21 cellular contexts compared by ENCODE assay signal in the genomic region with DNA sequence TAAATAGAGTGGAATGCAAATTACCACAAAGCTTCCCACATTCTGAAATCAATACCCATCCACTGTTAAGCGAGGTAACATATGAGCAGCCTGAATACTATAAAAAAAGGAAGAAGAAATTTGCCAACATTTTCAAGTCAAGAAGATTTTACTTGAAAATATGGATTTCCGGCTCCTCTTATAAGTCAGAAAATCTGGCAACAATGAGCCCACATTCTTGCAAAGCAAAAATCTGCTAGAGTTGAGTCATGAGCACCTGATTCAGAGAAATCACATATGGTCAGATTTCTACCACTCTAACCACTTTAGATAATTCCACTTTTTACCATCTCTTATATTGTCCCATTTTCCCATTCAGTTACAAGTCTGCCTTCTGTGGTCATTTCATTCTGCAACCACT.
A peak's percentile ranks its signal among the peaks of the same experiment; 100 is the strongest.
DNase-seq lines count a peak whose midpoint lies in the region; ATAC-seq, FAIRE-seq and TF ChIP-seq lines count a peak whose summit lies in the region.
"Had no signal": no experiment of that assay in that cellular context is flagged by ENCODE, and none has a peak within 500 bp of the region (broad histone marks: within the 10 kb centered on the region; RNA-seq: fewer than 3 reads in every experiment).

No MANE protein-coding gene starts in this region.

- no peak overlapping the region for H3K4me3 Mint-ChIP-seq in glutamatergic neuron (ENCODE audit: unreplicated experiment)
- H3K4me3 Mint-ChIP-seq: CD8-positive, alpha-beta T cell had no signal

- DNase-seq in DMS 273 (lab: John Stamatoyannopoulos, UW; ENCODE audit: unreplicated experiment) = peak; percentile 29
- DNase-seq in DMS 273 treated with DMSO at 0.1 percent for 48 hours (lab: John Stamatoyannopoulos, UW) = no peak
- peak; percentile 2 to 9 for DNase-seq in cardiac fibroblast (ENCODE audit: low read depth in 2 of 2)
- DNase-seq in glutamatergic neuron = no peak
- peak; percentile 71 for DNase-seq in superior temporal gyrus (ENCODE audit: extremely low spot score)
- no peak for DNase-seq in SIG-M5 (lab: John Stamatoyannopoulos, UW)
- DNase-seq in urothelium cell line (ENCODE audit: low spot score) = no peak
- DNase-seq: 8988T; AML-193; C1 segment of cervical spinal cord; CD8-positive, alpha-beta T cell; KBM-7; NCI-H1092; NCI-H1436; NCI-H187 treated with DMSO at 0.1 percent for 48 hours; NCI-H2107 had no signal

- peaks cover 34% of the 10 kb centered on the region for H3K4me1 Mint-ChIP-seq in glutamatergic neuron (ENCODE audit: low read depth, unreplicated experiment)

- no peak for FAIRE-seq in urothelium cell line (lab: Jason Lieb, UNC)
- FAIRE-seq: GM19239, H54 had no signal

- no peak overlapping the region for H3K4me3 ChIP-seq in cardiac fibroblast (replicated peaks in 1 of 2; ENCODE audit: low read depth in 2 of 2, low read length in 2 of 2)
- H3K4me3 ChIP-seq: SJCRH30 had no signal

- peaks cover 2% of the 10 kb centered on the region for H3K27me3 Mint-ChIP-seq in glutamatergic neuron (ENCODE audit: unreplicated experiment)

- H3K27ac Mint-ChIP-seq in glutamatergic neuron (ENCODE audit: unreplicated experiment) = peak overlapping the region; percentile 79
- H3K27ac Mint-ChIP-seq: CD8-positive, alpha-beta T cell had no signal

- H3K9me3 Mint-ChIP-seq in glutamatergic neuron (ENCODE audit: unreplicated experiment) = peaks cover 5% of the 10 kb centered on the region
- H3K9me3 Mint-ChIP-seq: CD8-positive, alpha-beta T cell had no signal

- H3K36me3 Mint-ChIP-seq in glutamatergic neuron (ENCODE audit: unreplicated experiment) = no peaks in the 10 kb centered on the region
- H3K36me3 Mint-ChIP-seq: CD8-positive, alpha-beta T cell had no signal

- no peak for TF ChIP-seq CTCF in cardiac fibroblast (IDR thresholded peaks at IDR 0.05; ENCODE audit: low read depth, low read length)
- no peak for TF ChIP-seq CTCF in glutamatergic neuron (IDR thresholded peaks at IDR 0.05; ENCODE audit: partially characterized antibody, unreplicated experiment)

- ATAC-seq in HG02852 (IDR thresholded peaks at IDR 0.05; ENCODE audit: unreplicated experiment) = no peak
- ATAC-seq: CD8-positive, alpha-beta T cell; Panc1 had no signal

Comparison
In these comparisons a context has a peak if more than half of its experiments do, and no peak if none do; other contexts are left out.
1. DNase-seq: peak in DMS 273 (single experiment), cardiac fibroblast (2 of 2) and superior temporal gyrus (single experiment); none in DMS 273 treated with DMSO at 0.1 percent for 48 hours (single experiment), glutamatergic neuron (single experiment), SIG-M5 (single experiment) and urothelium cell line (single experiment).